Comparison of ENCODE assay signal across 26 cellular contexts in genomic region chr1:67578397-67579020, GRCh38.
DNase-seq lines count a peak whose midpoint lies in the region; ATAC-seq and TF ChIP-seq lines count a peak whose summit lies in the region.
"Had no signal": no experiment of that assay in that cellular context is flagged by ENCODE, and none has a peak within 500 bp of the region (broad histone marks: within the 10 kb centered on the region; RNA-seq: fewer than 3 reads in every experiment).

No MANE protein-coding gene starts in this region.

- peak overlapping the region; percentile 57 for H3K27ac Mint-ChIP-seq in Caco-2 (ENCODE audit: unreplicated experiment)
- H3K27ac Mint-ChIP-seq: activated CD4-positive, alpha-beta memory T cell treated with anti-CD3 and anti-CD28 coated beads, Interleukin-2, amount 10 ng/mL, durations not matched to agents 7 days and 5 days; CD8-positive, alpha-beta memory T cell; memory B cell; nephron; stimulated activated naive CD8-positive, alpha-beta T cell treated with anti-CD3 and anti-CD28 coated beads, Interleukin-15, Interleukin-2, amounts not matched to agents 100 ng/mL and 50 ng/mL, for 24 hours had no signal

- no peak overlapping the region for H3K4me3 Mint-ChIP-seq in Caco-2 (ENCODE audit: unreplicated experiment)
- H3K4me3 Mint-ChIP-seq: activated CD4-positive, alpha-beta memory T cell treated with anti-CD3 and anti-CD28 coated beads, Interleukin-2, amount 10 ng/mL, durations not matched to agents 7 days and 5 days; CD8-positive, alpha-beta memory T cell; memory B cell; nephron; stimulated activated naive CD8-positive, alpha-beta T cell treated with anti-CD3 and anti-CD28 coated beads, Interleukin-15, Interleukin-2, amounts not matched to agents 100 ng/mL and 50 ng/mL, for 24 hours had no signal

- H3K9ac ChIP-seq in IMR-90 (ENCODE audit: low read depth, low read length), result no peak overlapping the region

- TF ChIP-seq POLR2A in IMR-90 (IDR thresholded peaks at IDR 0.05; ENCODE audit: low read depth, low read length), result no peak
- no peak for TF ChIP-seq POLR2A in right lobe of liver (IDR thresholded peaks at IDR 0.05)

- BruUV-seq in Caco-2 (replicated peaks; lab: Mats Ljungman, UMichigan) (no TSS peak), IMR-90 (replicated peaks; lab: Mats Ljungman, UMichigan) (no TSS peak)

- no peaks in the 10 kb centered on the region for H3K9me3 Mint-ChIP-seq in Caco-2 (ENCODE audit: unreplicated experiment)
- H3K9me3 Mint-ChIP-seq: activated CD4-positive, alpha-beta memory T cell treated with anti-CD3 and anti-CD28 coated beads, Interleukin-2, amount 10 ng/mL, durations not matched to agents 7 days and 5 days; CD8-positive, alpha-beta memory T cell; memory B cell; nephron; stimulated activated naive CD8-positive, alpha-beta T cell treated with anti-CD3 and anti-CD28 coated beads, Interleukin-15, Interleukin-2, amounts not matched to agents 100 ng/mL and 50 ng/mL, for 24 hours had no signal

- no peak overlapping the region for H3K4me3 ChIP-seq in Caco-2 (ENCODE audit: low read depth, low read length)
- H3K4me3 ChIP-seq in IMR-90 (ENCODE audit: insufficient read depth, low read depth, low read length), result no peak overlapping the region
- H3K4me3 ChIP-seq in right lobe of liver, result no peak overlapping the region
- H3K4me3 ChIP-seq: thoracic aorta, uterus had no signal

- dilution Hi-C loops in IMR-90 (cut with HindIII; ENCODE audit: low sequenced_read_pairs, unreplicated experiment), result no loop called here

- H3K4me1 Mint-ChIP-seq in Caco-2 (ENCODE audit: low read depth, unreplicated experiment), result peaks cover 49% of the 10 kb centered on the region
- H3K4me1 Mint-ChIP-seq: CD8-positive, alpha-beta memory T cell; memory B cell had no signal

- no peak overlapping the region for H2BK5ac ChIP-seq in IMR-90 (ENCODE audit: low read depth, low read length, poor library complexity, severe bottlenecking)

- no peak overlapping the region for H2BK15ac ChIP-seq in IMR-90 (ENCODE audit: low read depth, low read length)

- H4K5ac ChIP-seq in IMR-90 (ENCODE audit: low read depth, low read length), result no peak overlapping the region

- intact Hi-C loops in Caco-2 (cut with micrococcal nuclease; ENCODE audit: unreplicated experiment), result no loop called here
- intact Hi-C loops in IMR-90 (cut with micrococcal nuclease), result loop anchor here (5.0 kb wide), 1 partner anchor 39 kb away; no protein-coding TSS in a partner anchor
- intact Hi-C loops in right lobe of liver (cut with DNase I), result loop anchor here (10.0 kb wide), 3 partner anchors 46 to 176 kb away; no protein-coding TSS in a partner anchor

- H3K14ac ChIP-seq in IMR-90 (replicated peaks; ENCODE audit: low read depth, low read length), result 0 out of 2 replicates have a peak overlapping the region, but pooled peaks have one; percentile 35

- H3K4ac ChIP-seq in IMR-90 (ENCODE audit: low read depth, low read length), result no peak overlapping the region

- H2BK120ac ChIP-seq in IMR-90 (ENCODE audit: low read depth, low read length), result no peak overlapping the region

- no peaks in the 10 kb centered on the region for H3K79me1 ChIP-seq in IMR-90 (ENCODE audit: low read depth in 1 of 2, low read length in 2 of 2)

- H4K8ac ChIP-seq in IMR-90 (ENCODE audit: low read depth in 2 of 2, low read length in 2 of 2), result no peak overlapping the region

- H3K4me2 ChIP-seq in IMR-90 (ENCODE audit: low read depth, low read length), result no peak overlapping the region

- CTCF ChIA-PET in Caco-2 (lab: Charles Lee) (no interaction called here), IMR-90 (lab: Yijun Ruan, JAX) (no interaction called here)

- POLR2A ChIA-PET in Caco-2 (lab: Charles Lee), result interaction anchor here (1.0 kb wide), 1 partner anchor 107 kb away, joined by 3 read pairs; no protein-coding TSS in a partner anchor
- POLR2A ChIA-PET in IMR-90 (lab: Charles Lee; ENCODE audit: unreplicated experiment), result no interaction called here

- peaks cover 29% of the 10 kb centered on the region for H3K4me1 ChIP-seq in Caco-2
- peaks cover 7% of the 10 kb centered on the region; the same call in 1 of the 2 replicates for H3K4me1 ChIP-seq in IMR-90 (ENCODE audit: control insufficient read depth, insufficient read depth, low read length)
- peaks cover 0 to 46% (median 15%) of the 10 kb centered on the region in 4 donors for H3K4me1 ChIP-seq in right lobe of liver
- H3K4me1 ChIP-seq: BE2C had no signal

- no peak overlapping the region for H2AK5ac ChIP-seq in IMR-90 (ENCODE audit: low read depth, low read length)

- H4K91ac ChIP-seq in IMR-90 (ENCODE audit: insufficient read depth, low read depth, low read length), result no peak overlapping the region

- no peak overlapping the region for H2AFZ ChIP-seq in IMR-90 (replicated peaks; ENCODE audit: low read length, poor library complexity)

- H3K23ac ChIP-seq in IMR-90 (ENCODE audit: low read depth, low read length), result no peak overlapping the region

- H3K27ac ChIP-seq in IMR-90 (ENCODE audit: insufficient read depth, low read length), result no peak overlapping the region
- H3K27ac ChIP-seq in right lobe of liver, result peak overlapping the region in 1 of 3 donors; percentile 72
- H3K27ac ChIP-seq: brain microvascular endothelial cell, thoracic aorta, uterus had no signal

- in situ Hi-C loops in IMR-90 (cut with MboI; ENCODE audit: low sequenced_read_pairs), result no loop called here

- TF ChIP-seq RAD21 in IMR-90 (IDR thresholded peaks at IDR 0.05; ENCODE audit: low read length), result no peak

- H4K20me1 ChIP-seq in IMR-90 (ENCODE audit: insufficient read depth, low read length), result no peaks in the 10 kb centered on the region

- no peak overlapping the region for H3K56ac ChIP-seq in IMR-90 (ENCODE audit: extremely low read depth, insufficient read depth, low read length)

- peak overlapping the region; percentile 33 for H2AK9ac ChIP-seq in IMR-90 (replicated peaks; ENCODE audit: low read depth, low read length, poor library complexity)

- H2BK20ac ChIP-seq in IMR-90 (ENCODE audit: low read depth, low read length), result no peak overlapping the region

- TF ChIP-seq CTCF in Caco-2 (IDR thresholded peaks at IDR 0.05; ENCODE audit: insufficient read depth in 1 of 2, low read depth in 1 of 2, low read length in 1 of 2, severe bottlenecking in 1 of 2, unreplicated experiment in 1 of 2) (no peak), IMR-90 (conservative IDR thresholded peaks at IDR 0.05; ENCODE audit: low read depth, low read length) (no peak), right lobe of liver (IDR thresholded peaks at IDR 0.05) (no peak)

- no peak for ATAC-seq in IMR-90 (ENCODE audit: low read depth)
- ATAC-seq in right lobe of liver, result peak; percentile 91 to 96 (median 94)
- ATAC-seq: left colon had no signal

- H3K36me3 ChIP-seq in Caco-2 (ENCODE audit: control insufficient read depth, insufficient read depth, low read length) (no peaks in the 10 kb centered on the region), IMR-90 (ENCODE audit: control insufficient read depth, insufficient read depth, low read length) (no peaks in the 10 kb centered on the region), right lobe of liver (no peaks in the 10 kb centered on the region)
- H3K36me3 ChIP-seq: BE2C, brain microvascular endothelial cell, thoracic aorta, uterus had no signal

- H3K36me3 Mint-ChIP-seq in Caco-2 (ENCODE audit: insufficient read depth, unreplicated experiment), result no peaks in the 10 kb centered on the region
- H3K36me3 Mint-ChIP-seq: memory B cell had no signal

- H3K27me3 ChIP-seq in Caco-2 (replicated peaks; ENCODE audit: control insufficient read depth, insufficient read depth, low read length) (no peaks in the 10 kb centered on the region), IMR-90 (ENCODE audit: control insufficient read depth, insufficient read depth, low read length) (no peaks in the 10 kb centered on the region), right lobe of liver (no peaks in the 10 kb centered on the region)
- H3K27me3 ChIP-seq: BE2C, brain microvascular endothelial cell, uterus had no signal

- no peak overlapping the region for H3K18ac ChIP-seq in IMR-90 (ENCODE audit: low read depth, low read length)

- no peaks in the 10 kb centered on the region for H3K9me3 ChIP-seq in Caco-2
- H3K9me3 ChIP-seq in IMR-90 (ENCODE audit: control insufficient read depth, insufficient read depth, low read length), result no peaks in the 10 kb centered on the region
- no peaks in the 10 kb centered on the region for H3K9me3 ChIP-seq in right lobe of liver
- H3K9me3 ChIP-seq: BE2C, thoracic aorta, uterus had no signal

- WGBS in IMR-90 (ENCODE audit: extremely low coverage in 2 of 2, insufficient read length in 1 of 2), 2 experiments, result no CpG with 5 or more reads among the region's 6 CpGs
- WGBS in right lobe of liver (ENCODE audit: insufficient coverage, low coverage, low lambda C conversion rate, missing lambda C conversion rate), result 32% methylated on average over 6 of the region's 6 CpGs

- H3K9me1 ChIP-seq in IMR-90 (ENCODE audit: insufficient read depth, low read length), result 0 out of 2 replicates have a peak, but pooled peaks cover 1% of the 10 kb centered on the region

- DNase-seq in Caco-2, result peak; percentile 47 to 61
- DNase-seq in IMR-90, result no peak
- peak; percentile 20 for DNase-seq in SHP77 treated with DMSO at 0.1 percent for 48 hours (lab: John Stamatoyannopoulos, UW)
- DNase-seq in right lobe of liver, result peak; percentile 49 to 88 (median 80)
- no peak for DNase-seq in effector CD4-positive, alpha-beta T cell
- DNase-seq in AML-193 (lab: John Stamatoyannopoulos, UW), result no peak
- no peak for DNase-seq in islet precursor cell
- DNase-seq: ACHN; activated CD4-positive, alpha-beta memory T cell treated with anti-CD3 and anti-CD28 coated beads, Interleukin-2, amount 10 ng/mL, durations not matched to agents 7 days and 5 days; activated CD8-positive, alpha-beta memory T cell treated with anti-CD3 and anti-CD28 coated beads, Interleukin-2, amount 50 U/mL, for 48 hours; activated naive CD4-positive, alpha-beta T cell treated with anti-CD3 and anti-CD28 coated beads, Interleukin-2, amount 50 U/mL, for 16 hours; BE2C; brain microvascular endothelial cell; CD8-positive, alpha-beta memory T cell; HCEC 1CT; hypothalamus; left colon; NCI-H1694; NCI-H2171; NCI-H524; stimulated activated CD8-positive, alpha-beta memory T cell treated with anti-CD3 and anti-CD28 coated beads, Interleukin-4, amount 100 ng/mL, for 48 hours; uterus had no signal

- no peaks in the 10 kb centered on the region for H3K27me3 Mint-ChIP-seq in Caco-2 (ENCODE audit: insufficient read depth, unreplicated experiment)
- H3K27me3 Mint-ChIP-seq: activated CD4-positive, alpha-beta memory T cell treated with anti-CD3 and anti-CD28 coated beads, Interleukin-2, amount 10 ng/mL, durations not matched to agents 7 days and 5 days; stimulated activated naive CD8-positive, alpha-beta T cell treated with anti-CD3 and anti-CD28 coated beads, Interleukin-15, Interleukin-2, amounts not matched to agents 100 ng/mL and 50 ng/mL, for 24 hours had no signal

Comparison
In these comparisons a context has a peak if more than half of its experiments do, and no peak if none do; other contexts are left out.
1. DNase-seq: peak in Caco-2 (2 of 2), SHP77 treated with DMSO at 0.1 percent for 48 hours (single experiment) and right lobe of liver (3 of 3); none in IMR-90 (single experiment), effector CD4-positive, alpha-beta T cell (single experiment), AML-193 (0 of 2) and islet precursor cell (single experiment).